ENCODE assay signal across 1 cellular context in genomic region chr16:970766-971581, GRCh38.
A peak's percentile ranks its signal among the peaks of the same experiment; 100 is the strongest.
TF ChIP-seq lines count a peak whose summit lies in the region.

TSS of gene LMF1 (minus strand) at chr16:970984. CDS start at chr16:970980, 4 bp downstream.

TF ChIP-seq in HepG2, 621 proteins besides CTCF, POLR2A, EP300 and RAD21 (continued from another document and continues in another):
- TF ChIP-seq YY1 (IDR thresholded peaks at IDR 0.05; ENCODE audit: insufficient read depth, insufficient replicate concordance, low read depth, low read length) (peak; percentile 98), ZBTB8A (CRISPR knock-in tag; IDR thresholded peaks at IDR 0.05; ENCODE audit: borderline replicate concordance, low read depth) (peak; percentile 76; the same call in 1 of the 2 replicates), SAP130 (CRISPR knock-in tag; IDR thresholded peaks at IDR 0.05; ENCODE audit: low read depth) (peak; percentile 71), ZNF562 (CRISPR knock-in tag; IDR thresholded peaks at IDR 0.05; ENCODE audit: borderline replicate concordance) (no peak), ZNF777 (CRISPR knock-in tag; IDR thresholded peaks at IDR 0.05) (no peak), ZNF441 (CRISPR knock-in tag; IDR thresholded peaks at IDR 0.05; ENCODE audit: borderline replicate concordance) (peak; percentile 84; the same call in 1 of the 2 replicates), MXD1 (CRISPR knock-in tag; IDR thresholded peaks at IDR 0.05) (peak; percentile 50; the same call in 1 of the 2 replicates), CBX2 (IDR thresholded peaks at IDR 0.05; ENCODE audit: low read depth, low read length) (no peak), CBX2 (CRISPR knock-in tag; IDR thresholded peaks at IDR 0.05; ENCODE audit: low read depth) (no peak; the same call in 1 of the 2 replicates), ZNF343 (CRISPR knock-in tag; IDR thresholded peaks at IDR 0.05) (peak; percentile 91), ZNF740 (CRISPR knock-in tag; IDR thresholded peaks at IDR 0.05) (0 out of 2 replicates have a peak, but pooled peaks have one; percentile 5), POLR2AphosphoS5 (IDR thresholded peaks at IDR 0.05; ENCODE audit: low read depth, low read length) (peak; percentile 77), ZNF350 (CRISPR knock-in tag; IDR thresholded peaks at IDR 0.05; ENCODE audit: borderline replicate concordance, low read depth) (peak; percentile 53; the same call in 1 of the 2 replicates), HIC2 (CRISPR knock-in tag; IDR thresholded peaks at IDR 0.05; ENCODE audit: low read depth) (peak; percentile 72), IKZF4 (CRISPR knock-in tag; IDR thresholded peaks at IDR 0.05; ENCODE audit: borderline replicate concordance, low read depth, not compliant biosample characterization) (no peak), ZBTB2 (CRISPR knock-in tag; IDR thresholded peaks at IDR 0.05; ENCODE audit: low read depth) (peak; percentile 74; the same call in 1 of the 2 replicates), ZNF616 (CRISPR knock-in tag; IDR thresholded peaks at IDR 0.05; ENCODE audit: low read depth) (no peak), CEBPB (IDR thresholded peaks at IDR 0.05; ENCODE audit: borderline replicate concordance, low read depth, low read length) (peak; percentile 68; the same call in 1 of the 2 replicates), DMTF1 (CRISPR knock-in tag; IDR thresholded peaks at IDR 0.05) (peak; percentile 77; the same call in 1 of the 2 replicates), ZBTB10 (CRISPR knock-in tag; IDR thresholded peaks at IDR 0.05; ENCODE audit: borderline replicate concordance) (peak; percentile 22; the same call in 1 of the 2 replicates), ZNF101 (CRISPR knock-in tag; IDR thresholded peaks at IDR 0.05; ENCODE audit: borderline replicate concordance, low read depth) (no peak; the same call in 1 of the 2 replicates), ZNF704 (CRISPR knock-in tag; IDR thresholded peaks at IDR 0.05; ENCODE audit: borderline replicate concordance) (no peak; the same call in 1 of the 2 replicates), HDAC1 (CRISPR knock-in tag; IDR thresholded peaks at IDR 0.05) (peak; percentile 77; the same call in 1 of the 2 replicates), ZNF850 (CRISPR knock-in tag; conservative IDR thresholded peaks at IDR 0.05) (no peak), CREM (IDR thresholded peaks at IDR 0.05) (no peak), CREM (CRISPR knock-in tag; IDR thresholded peaks at IDR 0.05) (no peak), IRF1 (CRISPR knock-in tag; IDR thresholded peaks at IDR 0.05; ENCODE audit: low read depth) (no peak), AFF4 (CRISPR knock-in tag; IDR thresholded peaks at IDR 0.05) (0 out of 2 replicates have a peak, but pooled peaks have one; percentile 30), ARNTL (CRISPR knock-in tag; IDR thresholded peaks at IDR 0.05) (peak; percentile 62; the same call in 1 of the 2 replicates), PITX1 (CRISPR knock-in tag; IDR thresholded peaks at IDR 0.05) (peak; percentile 58; the same call in 1 of the 2 replicates), CCDC6 (CRISPR knock-in tag; IDR thresholded peaks at IDR 0.05) (peak; percentile 61; the same call in 1 of the 2 replicates), MEIS2 (CRISPR knock-in tag; IDR thresholded peaks at IDR 0.05) (peak; percentile 13; the same call in 1 of the 2 replicates), ZNF770 (CRISPR knock-in tag; IDR thresholded peaks at IDR 0.05) (peak; percentile 12; the same call in 1 of the 2 replicates), ZNF431 (CRISPR knock-in tag; IDR thresholded peaks at IDR 0.05; ENCODE audit: borderline replicate concordance, low read depth) (peak; percentile 67; the same call in 1 of the 2 replicates), ZNF292 (CRISPR knock-in tag; IDR thresholded peaks at IDR 0.05; ENCODE audit: borderline replicate concordance, low read depth) (peak; percentile 63; the same call in 1 of the 2 replicates), NR2C2 (CRISPR knock-in tag; IDR thresholded peaks at IDR 0.05; ENCODE audit: borderline replicate concordance) (no peak; the same call in 1 of the 2 replicates), SMAD1 (CRISPR knock-in tag; IDR thresholded peaks at IDR 0.05; ENCODE audit: borderline replicate concordance, low read depth) (peak; percentile 84; the same call in 1 of the 2 replicates), MAZ (IDR thresholded peaks at IDR 0.05; ENCODE audit: borderline replicate concordance, low read depth, low read length) (peak; percentile 77; the same call in 1 of the 2 replicates), MAZ (CRISPR knock-in tag; IDR thresholded peaks at IDR 0.05; ENCODE audit: low read depth) (peak; percentile 78; the same call in 1 of the 2 replicates), ZNF691 (CRISPR knock-in tag; IDR thresholded peaks at IDR 0.05; ENCODE audit: borderline replicate concordance, low read depth) (peak; percentile 27; the same call in 1 of the 2 replicates), ATF7-NPFF (CRISPR knock-in tag; IDR thresholded peaks at IDR 0.05; ENCODE audit: low read depth) (no peak), RFX1 (IDR thresholded peaks at IDR 0.05) (no peak)
